In the genomic region with DNA sequence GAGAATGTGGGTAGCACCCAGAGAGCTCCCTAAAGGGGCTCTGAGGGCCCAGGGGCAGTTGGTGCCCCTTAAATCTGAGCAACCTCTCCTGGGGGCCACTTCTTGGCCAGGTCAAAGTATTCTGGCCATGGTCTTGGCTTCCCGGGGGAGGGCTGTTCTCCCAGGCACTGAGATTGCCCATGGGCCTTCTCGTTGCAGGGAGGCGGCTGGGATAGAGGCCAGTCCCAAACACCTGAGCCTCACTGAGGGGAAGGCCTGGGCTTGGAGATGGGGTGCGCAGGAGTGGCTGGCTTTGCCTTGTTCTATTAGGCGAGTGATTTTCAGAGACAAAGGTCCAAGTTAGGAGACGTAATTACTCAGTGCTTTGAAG, we compare ENCODE assay signal across 7 cellular contexts.
"Had no signal": no experiment of that assay in that cellular context is flagged by ENCODE, and none has a peak within 500 bp of the region (broad histone marks: within the 10 kb centered on the region; RNA-seq: fewer than 3 reads in every experiment).

No MANE protein-coding gene starts in this region.

- H3K27ac ChIP-seq: GM23248, HL-60 had no signal

- H2AFZ ChIP-seq: GM23248 had no signal

- DNase-seq: GM23248, GOT3, HCEC 1CT, KG1 had no signal

- H3K27me3 Mint-ChIP-seq: IgD-negative memory B cell had no signal

- H3K9ac ChIP-seq: GM23248 had no signal

- ATAC-seq: HepG2 had no signal

- H3K4me3 ChIP-seq: GM23248 had no signal

- H3K4me3 Mint-ChIP-seq: IgD-negative memory B cell had no signal
